Comparison of ENCODE assay signal across 8 cellular contexts in genomic region chr1:178093150-178093957, GRCh38. TPM values are rescaled to one million over a fixed set of nuclear protein-coding genes. Genes with fewer than 3 reads are reported as not detected.
DNase-seq lines count a peak whose midpoint lies in the region; ATAC-seq and TF ChIP-seq lines count a peak whose summit lies in the region.

No MANE protein-coding gene starts in this region.

- intact Hi-C loops in activated CD4-positive, alpha-beta T cell treated with anti-CD3 and anti-CD28 coated beads for 36 hours (cut with DNase I, micrococcal nuclease): no loop called here
- intact Hi-C loops in spleen (cut with DNase I; ENCODE audit: low total_unique reads): no loop called here

- no peaks in the 10 kb centered on the region for H3K9me3 ChIP-seq in T-helper 17 cell (ENCODE audit: control insufficient read depth, low read length, poor library complexity, severe bottlenecking)
- H3K9me3 ChIP-seq in spleen: no peaks in the 10 kb centered on the region

- H3K4me1 Mint-ChIP-seq in activated CD4-positive, alpha-beta T cell treated with anti-CD3 and anti-CD28 coated beads for 36 hours: peaks cover 10% of the 10 kb centered on the region
- H3K4me1 Mint-ChIP-seq in T-helper 17 cell: peaks cover 2% of the 10 kb centered on the region

- TF ChIP-seq CTCF in spleen (IDR thresholded peaks at IDR 0.05 in 8 of 11, conservative IDR thresholded peaks at IDR 0.05 in 3 of 11): no peak

- no peaks in the 10 kb centered on the region for H3K36me3 ChIP-seq in spleen

- peak; percentile 77 for DNase-seq in activated CD4-positive, alpha-beta T cell treated with anti-CD3 and anti-CD28 coated beads for 36 hours
- DNase-seq in activated CD4-positive, alpha-beta T cell treated with anti-CD3 and anti-CD28 coated beads, Interleukin-2, amount 50 U/mL, for 4 hours: no peak
- DNase-seq in NCI-H146 (lab: John Stamatoyannopoulos, UW): peak; percentile 98
- DNase-seq in T-helper 17 cell: peak in 1 of 3 donors; percentile 5
- DNase-seq in dedifferentiated amniotic fluid mesenchymal stem cell (ENCODE audit: extremely low spot score): peak; percentile 99
- peak; percentile 92 for DNase-seq in kidney glomerular epithelial cell (lab: John Stamatoyannopoulos, UW)
- peak; percentile 92 for DNase-seq in spleen

- peaks cover 10% of the 10 kb centered on the region for H3K9me3 Mint-ChIP-seq in activated CD4-positive, alpha-beta T cell treated with anti-CD3 and anti-CD28 coated beads for 36 hours (ENCODE audit: low read depth)

- peak overlapping the region; percentile 70 to 94 (median 83) for H3K4me3 ChIP-seq in spleen

- peaks cover 64% of the 10 kb centered on the region for H3K27me3 Mint-ChIP-seq in activated CD4-positive, alpha-beta T cell treated with anti-CD3 and anti-CD28 coated beads for 36 hours
- peaks cover 48% of the 10 kb centered on the region for H3K27me3 Mint-ChIP-seq in T-helper 17 cell

- TF ChIP-seq POLR2A in spleen (IDR thresholded peaks at IDR 0.05): no peak

- 1 to 2% (median 1%) methylated on average over 41 to 53 of the region's 53 CpGs for WGBS in spleen, 5 donors

- no peak overlapping the region for H3K27ac Mint-ChIP-seq in activated CD4-positive, alpha-beta T cell treated with anti-CD3 and anti-CD28 coated beads for 36 hours
- H3K27ac Mint-ChIP-seq in T-helper 17 cell: no peak overlapping the region

- peaks cover 4% of the 10 kb centered on the region for H3K36me3 Mint-ChIP-seq in activated CD4-positive, alpha-beta T cell treated with anti-CD3 and anti-CD28 coated beads for 36 hours (ENCODE audit: low read depth)
- peaks cover 2% of the 10 kb centered on the region for H3K36me3 Mint-ChIP-seq in T-helper 17 cell (ENCODE audit: low read depth)

- H3K27me3 ChIP-seq in spleen (replicated peaks in 1 of 7): peaks cover 0 to 43% (median 12%) of the 10 kb centered on the region in 7 donors

- H3K4me3 Mint-ChIP-seq in activated CD4-positive, alpha-beta T cell treated with anti-CD3 and anti-CD28 coated beads for 36 hours: peak overlapping the region; percentile 60
- H3K4me3 Mint-ChIP-seq in T-helper 17 cell: peak overlapping the region; percentile 75

- POLR2A ChIA-PET in activated CD4-positive, alpha-beta T cell treated with anti-CD3 and anti-CD28 coated beads for 36 hours (lab: Charles Lee): no interaction called here

- H3K27ac ChIP-seq in spleen: peak overlapping the region; percentile 57 to 89 (median 84)

- H3K4me1 ChIP-seq in spleen: peaks cover 0 to 49% (median 23%) of the 10 kb centered on the region in 6 donors

- ATAC-seq in activated CD4-positive, alpha-beta T cell treated with anti-CD3 and anti-CD28 coated beads for 36 hours: peak; percentile 90
- ATAC-seq in HG02852 (IDR thresholded peaks at IDR 0.05; ENCODE audit: unreplicated experiment) (peak; percentile 83), T-helper 17 cell (peak; percentile 68)

- CTCF ChIA-PET in activated CD4-positive, alpha-beta T cell treated with anti-CD3 and anti-CD28 coated beads for 36 hours (lab: Charles Lee): interaction anchor here (0.6 kb wide), 1 partner anchor 38 kb away, joined by 3 read pairs; no protein-coding TSS in a partner anchor

RNA-seq across cellular contexts. Expression of gene RASAL2, which starts 0.6 kb away (rescaled TPM):
- not detected for total RNA-seq in activated CD4-positive, alpha-beta T cell treated with anti-CD3 and anti-CD28 coated beads for 36 hours
- total RNA-seq in T-helper 17 cell: under 1 TPM; 0.07 to 0.29 TPM
- total RNA-seq in spleen: 10 to 100 TPM in 6 of 7 donors, 1 to 10 TPM in 1; 9.1 to 24.4 (median 15.9) TPM
- polyA plus RNA-seq in spleen: 1 to 10 TPM in 1 of 3 donors, under 1 TPM in 2; 0.42 to 1.4 (median 0.50) TPM

Comparison
In these comparisons a context has a peak if more than half of its experiments do, and no peak if none do; other contexts are left out.
1. DNase-seq: peak in activated CD4-positive, alpha-beta T cell treated with anti-CD3 and anti-CD28 coated beads for 36 hours (single experiment), NCI-H146 (single experiment), dedifferentiated amniotic fluid mesenchymal stem cell (single experiment), kidney glomerular epithelial cell (single experiment) and spleen (single experiment); none in activated CD4-positive, alpha-beta T cell treated with anti-CD3 and anti-CD28 coated beads, Interleukin-2, amount 50 U/mL, for 4 hours (0 of 2).
2. RNA of gene RASAL2, which starts 0.6 kb away (total RNA-seq): 9.1 to 24.4 TPM in spleen; 0.07 to 0.29 TPM in T-helper 17 cell and not detected in activated CD4-positive, alpha-beta T cell treated with anti-CD3 and anti-CD28 coated beads for 36 hours; every median in the first group is over 4 times any median in the second.
3. Peak in every context shown above with its lines, with median percentiles within 50 percentile points of each other: ATAC-seq.